Comparison of ENCODE assay signal across 7 cellular contexts in genomic region chr6:37103169-37104039, GRCh38.
DNase-seq lines count a peak whose midpoint lies in the region; ATAC-seq and TF ChIP-seq lines count a peak whose summit lies in the region.

No MANE protein-coding gene starts in this region.

- no peaks in the 10 kb centered on the region for H3K27me3 ChIP-seq in upper lobe of left lung

- CTCF ChIA-PET in WTC11 (lab: Charles Lee), result interaction anchor here (0.5 to 3.9 kb wide), 18 partner anchors 15 to 107 kb away, joined by 3 to 37 read pairs (median 6); partner anchors contain the start of genes FGD2 and PIM1

- H3K36me3 ChIP-seq in upper lobe of left lung, result no peaks in the 10 kb centered on the region

- H3K4me3 Mint-ChIP-seq in WTC11, result peak overlapping the region; percentile 56

- H3K27ac Mint-ChIP-seq in WTC11, result peak overlapping the region; percentile 94

- peak overlapping the region in 3 of 4 donors; percentile 43 to 52 (median 44) for H3K4me3 ChIP-seq in upper lobe of left lung

- H3K4me1 ChIP-seq in upper lobe of left lung, result peaks cover 24 to 27% (median 27%) of the 10 kb centered on the region in 4 donors

- DNase-seq in NCI-H1694 treated with DMSO at 0.1 percent for 48 hours (lab: John Stamatoyannopoulos, UW) (peak; percentile 66), WTC11 (ENCODE audit: low spot score) (peak; percentile 58), epithelial cell of prostate (ENCODE audit: low read depth, low spot score) (no peak), mucosa of gallbladder (ENCODE audit: low spot score) (peak; percentile 88), upper lobe of left lung (peak; percentile 47 to 90), activated gamma-delta T cell treated with Interleukin-2 at 50 U/mL for 16 hours (no peak)

- POLR2A ChIA-PET in WTC11 (lab: Charles Lee), result interaction anchor here (0.5 to 4.0 kb wide), 12 partner anchors 7 to 67 kb away, joined by 3 to 38 read pairs (median 6); partner anchors contain the start of gene PIM1

- peak; percentile 35 for ATAC-seq in GM18867 (IDR thresholded peaks at IDR 0.05; ENCODE audit: unreplicated experiment)
- ATAC-seq in WTC11, result peak; percentile 3; the same call in 1 of the 2 replicates
- ATAC-seq in upper lobe of left lung (ENCODE audit: low FRiP score in 2 of 2), result peak; percentile 39 to 86

- no peak for TF ChIP-seq POLR2A in upper lobe of left lung (IDR thresholded peaks at IDR 0.05)

- H3K9me3 ChIP-seq in upper lobe of left lung, result no peaks in the 10 kb centered on the region

- WGBS in upper lobe of left lung, 2 donors, result 17 to 19% methylated on average over 10 of the region's 10 CpGs

- no peaks in the 10 kb centered on the region for H3K9me3 Mint-ChIP-seq in WTC11

- no peaks in the 10 kb centered on the region for H3K36me3 Mint-ChIP-seq in WTC11

- peak in 1 of 4 donors; percentile 54 for TF ChIP-seq EP300 in upper lobe of left lung (IDR thresholded peaks at IDR 0.05)

- H3K27me3 Mint-ChIP-seq in WTC11 (ENCODE audit: low read depth), result no peaks in the 10 kb centered on the region; the same call in 1 of the 2 replicates

- H3K27ac ChIP-seq in epithelial cell of prostate (peak overlapping the region; percentile 69), upper lobe of left lung (peak overlapping the region; percentile 83 to 90 (median 87))

- H3K4me1 Mint-ChIP-seq in WTC11, result peaks cover 62% of the 10 kb centered on the region

- TF ChIP-seq CTCF in WTC11 (IDR thresholded peaks at IDR 0.05) (no peak), upper lobe of left lung (IDR thresholded peaks at IDR 0.05) (no peak)

TF ChIP-seq in WTC11, 78 proteins besides CTCF, POLR2A, EP300 and RAD21:
- TF ChIP-seq USF1 (CRISPR knock-in tag; IDR thresholded peaks at IDR 0.05) (peak; percentile 49; the same call in 1 of the 2 replicates), NFATC4 (CRISPR knock-in tag; IDR thresholded peaks at IDR 0.05) (no peak), GABPB1 (CRISPR knock-in tag; IDR thresholded peaks at IDR 0.05) (peak; percentile 29; the same call in 1 of the 2 replicates)

Comparison
In these comparisons a context has a peak if more than half of its experiments do, and no peak if none do; other contexts are left out.
1. ATAC-seq: peak in every context shown above with its lines; median percentile 62 in upper lobe of left lung; 35 in GM18867; 3 in WTC11.
2. DNase-seq: peak in NCI-H1694 treated with DMSO at 0.1 percent for 48 hours (single experiment), WTC11 (single experiment), mucosa of gallbladder (single experiment) and upper lobe of left lung (2 of 2); none in epithelial cell of prostate (single experiment) and activated gamma-delta T cell treated with Interleukin-2 at 50 U/mL for 16 hours (single experiment).